Comparison of ENCODE assay signal across 8 cellular contexts in genomic region chr6:142146828-142147662, GRCh38. TPM values are rescaled to one million over a fixed set of nuclear protein-coding genes. Genes with fewer than 3 reads are reported as not detected.
DNase-seq lines count a peak whose midpoint lies in the region; ATAC-seq and TF ChIP-seq lines count a peak whose summit lies in the region.

Gene NMBR, minus strand, starts transcription at chr6:142147122. Its CDS starts 58,464 bp downstream, at chr6:142088658.
Gene VTA1, plus strand, starts transcription at chr6:142147263. Its CDS starts 25 bp downstream, at chr6:142147288.

- H3K4me3 ChIP-seq in SU-DHL-6 (ENCODE audit: insufficient read depth, low read length, poor library complexity, severe bottlenecking) (peak within 1 kb of the TSS; percentile 98), adipocyte (ENCODE audit: low read length) (peak within 1 kb of the TSS; percentile 97), upper lobe of right lung (peak within 1 kb of the TSS; percentile 88)

- ATAC-seq in HG02759 (IDR thresholded peaks at IDR 0.05; ENCODE audit: unreplicated experiment), result peak; percentile 100
- ATAC-seq in upper lobe of right lung, result peak; percentile 100

- DNase-seq in NCI-H128 (lab: John Stamatoyannopoulos, UW; ENCODE audit: unreplicated experiment) (peak; percentile 92), adipocyte (ENCODE audit: low read depth) (peak; percentile 100), cardiac septum (ENCODE audit: low spot score) (peak; percentile 99), pons (ENCODE audit: low spot score) (peak; percentile 99), upper lobe of right lung (peak; percentile 98)

- H3K27me3 ChIP-seq in SU-DHL-6 (ENCODE audit: low read length) (no peaks in the 10 kb centered on the region), adipocyte (replicated peaks; ENCODE audit: control insufficient read depth, insufficient read depth, low read length) (no peaks in the 10 kb centered on the region), upper lobe of right lung (no peaks in the 10 kb centered on the region)

- no peaks in the 10 kb centered on the region for H3K9me2 ChIP-seq in SU-DHL-6 (replicated peaks; ENCODE audit: insufficient read depth, low read length)

- H3K9me3 ChIP-seq in SU-DHL-6 (ENCODE audit: insufficient read depth, low read length), result no peaks in the 10 kb centered on the region
- no peaks in the 10 kb centered on the region for H3K9me3 ChIP-seq in adipocyte (ENCODE audit: control insufficient read depth, low read length)
- no peaks in the 10 kb centered on the region for H3K9me3 ChIP-seq in upper lobe of right lung

- H3F3A ChIP-seq in SU-DHL-6 (ENCODE audit: insufficient read depth), result 0 out of 2 replicates have a peak, but pooled peaks cover 3% of the 10 kb centered on the region

- TF ChIP-seq CTCF in GM12873 (IDR thresholded peaks at IDR 0.05; ENCODE audit: insufficient read depth, low read depth, low read length, missing control alignments), result peak; percentile 89
- peak; percentile 73 for TF ChIP-seq CTCF in SU-DHL-6 (IDR thresholded peaks at IDR 0.05; ENCODE audit: insufficient read depth, low read length, poor library complexity, severe bottlenecking)
- peak; percentile 90 for TF ChIP-seq CTCF in upper lobe of right lung (IDR thresholded peaks at IDR 0.05)

- H2AFZ ChIP-seq in SU-DHL-6 (ENCODE audit: low read depth, low read length, severe bottlenecking), result peak within 1 kb of the TSS; percentile 100

- intact Hi-C loops in cardiac septum (cut with DNase I), result loop anchor here (5.0 kb wide), 2 partner anchors 60 to 240 kb away; no protein-coding TSS in a partner anchor
- intact Hi-C loops in upper lobe of right lung (cut with DNase I), result no loop called here

- peak within 1 kb of the TSS; percentile 98 for H3K4me2 ChIP-seq in SU-DHL-6 (ENCODE audit: low read depth, low read length, poor library complexity, severe bottlenecking)

- H3K79me2 ChIP-seq in SU-DHL-6 (ENCODE audit: insufficient read depth, low read length), result peaks cover 50% of the 10 kb centered on the region

- H3K27ac ChIP-seq in SU-DHL-6 (ENCODE audit: low read depth, low read length) (peak within 1 kb of the TSS; percentile 43), upper lobe of right lung (peak within 1 kb of the TSS; percentile 67)

- H3K36me3 ChIP-seq in SU-DHL-6 (ENCODE audit: low read length), result 0 out of 2 replicates have a peak, but pooled peaks cover 4% of the 10 kb centered on the region
- no peaks in the 10 kb centered on the region for H3K36me3 ChIP-seq in adipocyte (ENCODE audit: control insufficient read depth, insufficient read depth, low read length, severe bottlenecking)
- H3K36me3 ChIP-seq in upper lobe of right lung, result no peaks in the 10 kb centered on the region

- peaks cover 16% of the 10 kb centered on the region; the same call in 1 of the 2 replicates for H4K20me1 ChIP-seq in SU-DHL-6 (ENCODE audit: low read depth, low read length)

- H3K4me1 ChIP-seq in adipocyte (ENCODE audit: control insufficient read depth, insufficient read depth, low read length), result peaks cover 19% of the 10 kb centered on the region
- H3K4me1 ChIP-seq in upper lobe of right lung, result peaks cover 17% of the 10 kb centered on the region

- H3K9ac ChIP-seq in SU-DHL-6 (ENCODE audit: low read length), result peak within 1 kb of the TSS; percentile 74
- peak within 1 kb of the TSS; percentile 94 for H3K9ac ChIP-seq in adipocyte (ENCODE audit: low read length)

RNA-seq across cellular contexts. Expression of gene NMBR, which starts in this region (rescaled TPM):
- total RNA-seq in cardiac septum (not detected), upper lobe of right lung (not detected)

RNA-seq across cellular contexts. Expression of gene VTA1, which starts in this region (rescaled TPM):
- 34.1 TPM for total RNA-seq in cardiac septum
- 31.8 TPM for total RNA-seq in upper lobe of right lung

Comparison
In these comparisons a context has a peak if more than half of its experiments do, and no peak if none do; other contexts are left out.
1. Peak in every context shown above with its lines: DNase-seq, ATAC-seq, H3K4me3 ChIP-seq and H3K27ac ChIP-seq.